9 cellular contexts compared by ENCODE assay signal in genomic region chr6:123380257-123380656, GRCh38.
DNase-seq lines count a peak whose midpoint lies in the region; ATAC-seq lines count a peak whose summit lies in the region.
"Had no signal": no experiment of that assay in that cellular context is flagged by ENCODE, and none has a peak within 500 bp of the region (broad histone marks: within the 10 kb centered on the region; RNA-seq: fewer than 3 reads in every experiment).

No MANE protein-coding gene starts in this region.

- no peaks in the 10 kb centered on the region for H3K27me3 Mint-ChIP-seq in naive thymus-derived CD8-positive, alpha-beta T cell
- H3K27me3 Mint-ChIP-seq in activated naive CD4-positive, alpha-beta T cell treated with anti-CD3 and anti-CD28 coated beads, Interleukin-2, amount 10 ng/mL, durations not matched to agents 7 days and 5 days, result no peaks in the 10 kb centered on the region
- H3K27me3 Mint-ChIP-seq: memory B cell had no signal

- no peak for ATAC-seq in naive thymus-derived CD8-positive, alpha-beta T cell

- POLR2A ChIA-PET in naive thymus-derived CD8-positive, alpha-beta T cell (lab: Charles Lee), result no interaction called here

- no peak overlapping the region for H3K27ac Mint-ChIP-seq in naive thymus-derived CD8-positive, alpha-beta T cell
- H3K27ac Mint-ChIP-seq in activated naive CD4-positive, alpha-beta T cell treated with anti-CD3 and anti-CD28 coated beads, Interleukin-2, amount 10 ng/mL, durations not matched to agents 7 days and 5 days, result no peak overlapping the region
- H3K27ac Mint-ChIP-seq: memory B cell had no signal

- peaks cover 0 to 2% (median 0%) of the 10 kb centered on the region in 9 donors for H3K9me3 Mint-ChIP-seq in naive thymus-derived CD8-positive, alpha-beta T cell
- H3K9me3 Mint-ChIP-seq in activated naive CD4-positive, alpha-beta T cell treated with anti-CD3 and anti-CD28 coated beads, Interleukin-2, amount 10 ng/mL, durations not matched to agents 7 days and 5 days, result no peaks in the 10 kb centered on the region
- H3K9me3 Mint-ChIP-seq: memory B cell had no signal

- no peak overlapping the region for H3K4me3 Mint-ChIP-seq in naive thymus-derived CD8-positive, alpha-beta T cell
- no peak overlapping the region for H3K4me3 Mint-ChIP-seq in activated naive CD4-positive, alpha-beta T cell treated with anti-CD3 and anti-CD28 coated beads, Interleukin-2, amount 10 ng/mL, durations not matched to agents 7 days and 5 days
- H3K4me3 Mint-ChIP-seq: memory B cell had no signal

- CTCF ChIA-PET in activated naive CD4-positive, alpha-beta T cell treated with anti-CD3 and anti-CD28 coated beads, Interleukin-2, amount 10 ng/mL, durations not matched to agents 7 days and 5 days (lab: Charles Lee), result no interaction called here

- H3K36me3 Mint-ChIP-seq in naive thymus-derived CD8-positive, alpha-beta T cell, result no peaks in the 10 kb centered on the region
- H3K36me3 Mint-ChIP-seq in activated naive CD4-positive, alpha-beta T cell treated with anti-CD3 and anti-CD28 coated beads, Interleukin-2, amount 10 ng/mL, durations not matched to agents 7 days and 5 days, result no peaks in the 10 kb centered on the region
- H3K36me3 Mint-ChIP-seq: memory B cell had no signal

- H3K4me1 Mint-ChIP-seq in naive thymus-derived CD8-positive, alpha-beta T cell, result no peaks in the 10 kb centered on the region
- no peaks in the 10 kb centered on the region for H3K4me1 Mint-ChIP-seq in activated naive CD4-positive, alpha-beta T cell treated with anti-CD3 and anti-CD28 coated beads, Interleukin-2, amount 10 ng/mL, durations not matched to agents 7 days and 5 days
- H3K4me1 Mint-ChIP-seq: memory B cell had no signal

- peak; percentile 18 for DNase-seq in NK-92 treated with Interleukin-12 subunit alpha and Interleukin-12 subunit beta, amount 100 ng/mL, for 24 hours (lab: John Stamatoyannopoulos, UW)
- DNase-seq in NK-92 (lab: John Stamatoyannopoulos, UW; ENCODE audit: unreplicated experiment) (no peak), NCI-H2029 treated with DMSO at 0.1 percent for 48 hours (lab: John Stamatoyannopoulos, UW) (peak; percentile 89), astrocyte of the hippocampus (ENCODE audit: low read depth, low spot score) (peak; percentile 45), myocyte (ENCODE audit: low read depth) (peak; percentile 47), T-helper 2 cell (no peak)
- no peak for DNase-seq in naive thymus-derived CD8-positive, alpha-beta T cell
- no peak for DNase-seq in activated naive CD4-positive, alpha-beta T cell treated with anti-CD3 and anti-CD28 coated beads, Interleukin-2, amount 10 ng/mL, durations not matched to agents 7 days and 5 days

Comparison
In these comparisons a context has a peak if more than half of its experiments do, and no peak if none do; other contexts are left out.
1. DNase-seq: peak in NK-92 treated with Interleukin-12 subunit alpha and Interleukin-12 subunit beta, amount 100 ng/mL, for 24 hours (single experiment), NCI-H2029 treated with DMSO at 0.1 percent for 48 hours (single experiment), astrocyte of the hippocampus (single experiment) and myocyte (single experiment); none in NK-92 (single experiment), naive thymus-derived CD8-positive, alpha-beta T cell (0 of 10), T-helper 2 cell (0 of 5) and activated naive CD4-positive, alpha-beta T cell treated with anti-CD3 and anti-CD28 coated beads, Interleukin-2, amount 10 ng/mL, durations not matched to agents 7 days and 5 days (single experiment).